ENCODE assay signal across 20 cellular contexts in the genomic region with DNA sequence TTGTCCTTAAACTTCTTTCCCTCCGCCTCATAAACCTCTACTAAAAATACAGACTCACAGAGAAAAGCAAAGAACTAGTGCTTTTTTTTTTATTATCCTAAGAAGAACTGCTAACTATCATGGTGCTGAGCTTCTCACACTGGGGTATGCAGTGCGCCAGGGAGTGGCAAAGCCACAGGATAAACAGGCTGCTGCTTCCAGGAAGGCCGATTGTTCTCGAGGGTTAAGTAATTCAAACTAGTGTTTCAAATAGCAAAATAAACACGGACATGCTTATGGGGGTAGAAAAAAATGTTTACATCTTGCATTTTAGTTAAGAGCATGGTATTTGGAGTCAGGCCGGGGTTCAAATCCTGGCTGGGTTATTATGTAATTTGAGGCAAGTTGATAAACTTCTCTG.
A peak's percentile ranks its signal among the peaks of the same experiment; 100 is the strongest.
DNase-seq lines count a peak whose midpoint lies in the region; ATAC-seq, FAIRE-seq and TF ChIP-seq lines count a peak whose summit lies in the region.
"Had no signal": no experiment of that assay in that cellular context is flagged by ENCODE, and none has a peak within 500 bp of the region (broad histone marks: within the 10 kb centered on the region; RNA-seq: fewer than 3 reads in every experiment).

No MANE protein-coding gene starts in this region.

- 56% methylated on average over 6 of the region's 6 CpGs; no CpG with 5 or more reads in 1 of the 2 experiments for WGBS in H1 (ENCODE audit: extremely low coverage in 1 of 2, insufficient coverage in 1 of 2, insufficient read length in 1 of 2, insufficient replicate concordance in 2 of 2, low coverage in 1 of 2, low lambda C conversion rate in 2 of 2, missing lambda C conversion rate in 1 of 2), 2 experiments

- no peak for TF ChIP-seq EP300 in H1 (IDR thresholded peaks at IDR 0.05; ENCODE audit: borderline replicate concordance in 1 of 2, low read depth in 2 of 2, low read length in 2 of 2)

- peak; percentile 68 for FAIRE-seq in H1 (lab: Jason Lieb, UNC)
- FAIRE-seq: A549 had no signal

- H3K4me3 ChIP-seq in H1 (ENCODE audit: extremely low read depth in 1 of 4, insufficient read depth in 2 of 4, low read depth in 3 of 4, low read length in 4 of 4) (peak overlapping the region in 1 of 4 experiments; percentile 6; a peak in 1 of 8 replicates), lower lobe of right lung (no peak overlapping the region)
- H3K4me3 ChIP-seq: A549 had no signal

- H2AK5ac ChIP-seq in H1 (ENCODE audit: low read depth, low read length): no peak overlapping the region

- H3K9me3 Mint-ChIP-seq in natural killer cell: no peaks in the 10 kb centered on the region
- H3K9me3 Mint-ChIP-seq in natural killer cell treated with Interleukin-12 subunit alpha and Interleukin-12 subunit beta and Interleukin-15 and Interleukin-18, amount 100 ng/mL, for 72 hours: no peaks in the 10 kb centered on the region
- H3K9me3 Mint-ChIP-seq: CD4-positive, CD25-positive, alpha-beta regulatory T cell had no signal

- TF ChIP-seq CTCF in natural killer cell (IDR thresholded peaks at IDR 0.05) (no peak), H1 (IDR thresholded peaks at IDR 0.05; ENCODE audit: control extremely low read depth in 1 of 3, insufficient read depth in 1 of 3, low read depth in 1 of 3, low read length in 3 of 3) (no peak), lower lobe of right lung (IDR thresholded peaks at IDR 0.05) (no peak)

- H3K79me1 ChIP-seq in H1 (ENCODE audit: low read depth, low read length): no peaks in the 10 kb centered on the region; the same call in 1 of the 2 replicates

- no peak overlapping the region for H3K56ac ChIP-seq in H1 (replicated peaks; ENCODE audit: insufficient read length, low read depth, low read length)

- H3K36me3 ChIP-seq in H1 (ENCODE audit: control insufficient read depth in 2 of 4, insufficient read depth in 4 of 4, low read length in 3 of 4) (no peaks in the 10 kb centered on the region), lower lobe of right lung (peaks cover 7% of the 10 kb centered on the region)

- no peak overlapping the region for H3K23ac ChIP-seq in H1 (ENCODE audit: insufficient read length)

- H3K4ac ChIP-seq in H1 (replicated peaks; ENCODE audit: insufficient read length, low read depth, low read length): no peak overlapping the region

- H3K27ac ChIP-seq in H1 (ENCODE audit: low read depth, low read length) (no peak overlapping the region; the same call in 1 of the 2 replicates), lower lobe of right lung (peak overlapping the region; percentile 28)
- H3K27ac ChIP-seq: A549, parathyroid adenoma had no signal

- no peaks in the 10 kb centered on the region for H3K27me3 ChIP-seq in H1 (replicated peaks in 1 of 4; ENCODE audit: control insufficient read depth in 3 of 4, extremely low read depth in 1 of 4, insufficient read depth in 3 of 4, low read length in 3 of 4)
- H3K27me3 ChIP-seq in lower lobe of right lung (ENCODE audit: low read depth): no peaks in the 10 kb centered on the region

- ATAC-seq in natural killer cell (no peak), lower lobe of right lung (peak; percentile 60 to 80), GM21390 (IDR thresholded peaks at IDR 0.05; ENCODE audit: unreplicated experiment) (no peak)
- no peak for ATAC-seq in natural killer cell treated with Interleukin-12 subunit alpha and Interleukin-12 subunit beta and Interleukin-15 and Interleukin-18, amount 100 ng/mL, for 72 hours
- ATAC-seq: A549 had no signal

- H3K79me2 ChIP-seq in H1 (ENCODE audit: control insufficient read depth in 1 of 2, insufficient read depth in 2 of 2, low read length in 2 of 2): no peaks in the 10 kb centered on the region

- no peak overlapping the region for H2BK20ac ChIP-seq in H1 (ENCODE audit: low read length)

- H2BK120ac ChIP-seq in H1 (replicated peaks; ENCODE audit: low read depth, low read length): no peak overlapping the region

- H4K8ac ChIP-seq in H1 (ENCODE audit: extremely low read depth, insufficient read depth, low read length): no peak overlapping the region

- H4K91ac ChIP-seq in H1 (replicated peaks; ENCODE audit: insufficient read length, low read length): no peak overlapping the region

- H3K4me1 ChIP-seq in H1 (replicated peaks in 1 of 4; ENCODE audit: control insufficient read depth in 3 of 4, insufficient read depth in 4 of 4, low read length in 3 of 4): peaks cover 3 to 10% (median 8%) of the 10 kb centered on the region in 4 experiments
- peaks cover 49% of the 10 kb centered on the region for H3K4me1 ChIP-seq in lower lobe of right lung
- H3K4me1 ChIP-seq: A549, parathyroid adenoma had no signal

- CTCF ChIA-PET in H1 (lab: Charles Lee; ENCODE audit: partially characterized antibody): interaction anchor here (0.5 to 2.5 kb wide), 7 partner anchors 10 to 54 kb away, joined by 3 to 12 read pairs (median 4); no protein-coding TSS in a partner anchor

- no peak for DNase-seq in natural killer cell
- DNase-seq in natural killer cell treated with Interleukin-12 subunit alpha and Interleukin-12 subunit beta and Interleukin-15 and Interleukin-18, amount 100 ng/mL, for 72 hours (ENCODE audit: low spot score): no peak
- no peak for DNase-seq in H1 (ENCODE audit: low read depth in 1 of 2, low spot score in 2 of 2)
- DNase-seq in lower lobe of right lung: peak; percentile 56
- DNase-seq in erythroblast (lab: John Stamatoyannopoulos, UW): no peak
- DNase-seq in NCI-H2029 (lab: John Stamatoyannopoulos, UW): no peak
- no peak for DNase-seq in NCI-H2227 (lab: John Stamatoyannopoulos, UW; ENCODE audit: unreplicated experiment)
- DNase-seq: activated CD4-positive, alpha-beta T cell treated with anti-CD3 and anti-CD28 coated beads for 48 hours; activated CD8-positive, alpha-beta memory T cell treated with anti-CD3 and anti-CD28 coated beads, Interleukin-2, amount 50 U/mL, for 48 hours; activated gamma-delta T cell treated with Interleukin-2 at 50 U/mL for 16 hours; anterior cingulate cortex; NCI-H1105 treated with DMSO at 0.1 percent for 48 hours; NCI-H446; stimulated activated CD4-positive, alpha-beta T cell treated with anti-CD3 and anti-CD28 coated beads, Interleukin-12 subunit alpha, Interleukin-12 subunit beta, amount 100 ng/mL, for 4 hours; stimulated activated naive CD4-positive, alpha-beta T cell treated with Interleukin-2 at 50 U/mL for 16 hours; T-helper 9 cell had no signal

- no peak for TF ChIP-seq RAD21 in H1 (IDR thresholded peaks at IDR 0.05 in 1 of 2, conservative IDR thresholded peaks at IDR 0.05 in 1 of 2; ENCODE audit: low read depth in 2 of 2, low read length in 2 of 2)

- TF ChIP-seq POLR2A in H1 (IDR thresholded peaks at IDR 0.05; ENCODE audit: control extremely low read depth in 1 of 2, low read depth in 2 of 2, low read length in 2 of 2) (no peak), erythroblast (IDR thresholded peaks at IDR 0.05; ENCODE audit: low read length) (no peak)

- no peaks in the 10 kb centered on the region for H3K23me2 ChIP-seq in H1 (ENCODE audit: low read depth, low read length)

- no peak overlapping the region for H3K14ac ChIP-seq in H1 (ENCODE audit: insufficient read length)

- H3K4me1 Mint-ChIP-seq in natural killer cell: peaks cover 70 to 77% of the 10 kb centered on the region in 2 donors
- H3K4me1 Mint-ChIP-seq in natural killer cell treated with Interleukin-12 subunit alpha and Interleukin-12 subunit beta and Interleukin-15 and Interleukin-18, amount 100 ng/mL, for 72 hours (ENCODE audit: low read depth in 2 of 2): peaks cover 50 to 59% of the 10 kb centered on the region in 2 donors

- no peaks in the 10 kb centered on the region for H3K27me3 Mint-ChIP-seq in natural killer cell (ENCODE audit: low read depth in 2 of 2)
- no peaks in the 10 kb centered on the region for H3K27me3 Mint-ChIP-seq in natural killer cell treated with Interleukin-12 subunit alpha and Interleukin-12 subunit beta and Interleukin-15 and Interleukin-18, amount 100 ng/mL, for 72 hours
- H3K27me3 Mint-ChIP-seq: CD4-positive, CD25-positive, alpha-beta regulatory T cell had no signal

- no peak overlapping the region for H2BK15ac ChIP-seq in H1 (ENCODE audit: low read length)

- peak overlapping the region; percentile 95 for H3K27ac Mint-ChIP-seq in natural killer cell
- peak overlapping the region in 1 of 2 donors; percentile 77 for H3K27ac Mint-ChIP-seq in natural killer cell treated with Interleukin-12 subunit alpha and Interleukin-12 subunit beta and Interleukin-15 and Interleukin-18, amount 100 ng/mL, for 72 hours

- no peak overlapping the region for H3K4me3 Mint-ChIP-seq in natural killer cell
- no peak overlapping the region for H3K4me3 Mint-ChIP-seq in natural killer cell treated with Interleukin-12 subunit alpha and Interleukin-12 subunit beta and Interleukin-15 and Interleukin-18, amount 100 ng/mL, for 72 hours
- H3K4me3 Mint-ChIP-seq: CD4-positive, CD25-positive, alpha-beta regulatory T cell had no signal

- no peak overlapping the region for H2AFZ ChIP-seq in H1 (ENCODE audit: low read length)
- H2AFZ ChIP-seq: parathyroid adenoma had no signal

- intact Hi-C loops in natural killer cell (cut with micrococcal nuclease) (loop anchor here (10.0 kb wide), 1 partner anchor 308 kb away; no protein-coding TSS in a partner anchor), lower lobe of right lung (cut with DNase I) (no loop called here)

- H3K36me3 Mint-ChIP-seq in natural killer cell: peaks cover 15% of the 10 kb centered on the region
- peaks cover 9% of the 10 kb centered on the region for H3K36me3 Mint-ChIP-seq in natural killer cell treated with Interleukin-12 subunit alpha and Interleukin-12 subunit beta and Interleukin-15 and Interleukin-18, amount 100 ng/mL, for 72 hours

- no peaks in the 10 kb centered on the region for H3K9me3 ChIP-seq in H1 (ENCODE audit: insufficient read depth in 2 of 2, low read depth in 1 of 2, low read length in 1 of 2)
- H3K9me3 ChIP-seq in lower lobe of right lung: no peaks in the 10 kb centered on the region
- H3K9me3 ChIP-seq: A549 had no signal

- H3K4me2 ChIP-seq in H1 (ENCODE audit: insufficient read depth in 1 of 2, low read depth in 2 of 2, low read length in 2 of 2): peak overlapping the region; percentile 19 to 46; a peak in 3 of 4 replicates
- H3K4me2 ChIP-seq: A549 had no signal

- H4K20me1 ChIP-seq in H1 (replicated peaks in 1 of 2; ENCODE audit: control insufficient read depth in 1 of 2, insufficient read depth in 2 of 2, low read length in 2 of 2): no peaks in the 10 kb centered on the region

- POLR2A ChIA-PET in H1 (lab: Charles Lee; ENCODE audit: partially characterized antibody): interaction anchor here (0.6 to 1.5 kb wide), 3 partner anchors 10 to 77 kb away, joined by 3 to 5 read pairs (median 3); no protein-coding TSS in a partner anchor

- H3K9ac ChIP-seq in H1 (replicated peaks in 1 of 4; ENCODE audit: extremely low read depth in 1 of 4, low read depth in 3 of 4, low read length in 3 of 4): no peak overlapping the region
- H3K9ac ChIP-seq: parathyroid adenoma had no signal

- H3K18ac ChIP-seq in H1 (ENCODE audit: extremely low read depth, low read length): no peak overlapping the region

- no peak overlapping the region for H2BK12ac ChIP-seq in H1 (ENCODE audit: low read depth, low read length)

- H4K5ac ChIP-seq in H1 (ENCODE audit: insufficient read length, low read depth, low read length): no peak overlapping the region

- peak overlapping the region; percentile 46; the same call in 1 of the 2 replicates for H2BK5ac ChIP-seq in H1 (ENCODE audit: low read depth, low read length)

TF ChIP-seq in H1, 55 proteins besides CTCF, POLR2A, EP300 and RAD21 (continues in another document):
- TF ChIP-seq BCL11A (IDR thresholded peaks at IDR 0.05; ENCODE audit: low read depth in 2 of 2, low read length in 2 of 2): no peak
- TF ChIP-seq SP4 (IDR thresholded peaks at IDR 0.05; ENCODE audit: low read length): no peak

Comparison
In these comparisons a context has a peak if more than half of its experiments do, and no peak if none do; other contexts are left out.
1. ATAC-seq: peak in lower lobe of right lung (2 of 2); none in natural killer cell (0 of 3), natural killer cell treated with Interleukin-12 subunit alpha and Interleukin-12 subunit beta and Interleukin-15 and Interleukin-18, amount 100 ng/mL, for 72 hours (0 of 2) and GM21390 (single experiment).